ENCODE assay signal across 27 cellular contexts in genomic region chr10:112159469-112159868, GRCh38.
"Had no signal": no experiment of that assay in that cellular context is flagged by ENCODE, and none has a peak within 500 bp of the region (broad histone marks: within the 10 kb centered on the region; RNA-seq: fewer than 3 reads in every experiment).

No MANE protein-coding gene starts in this region.

- FAIRE-seq: astrocyte, bronchial epithelial cell had no signal

- H3K27me3 ChIP-seq: brain microvascular endothelial cell, dorsolateral prefrontal cortex, esophagus squamous epithelium, gastroesophageal sphincter had no signal

- H3K9me3 ChIP-seq: esophagus squamous epithelium, gastroesophageal sphincter had no signal

- H3K4me3 ChIP-seq: coronary artery, dorsolateral prefrontal cortex, esophagus squamous epithelium, gastroesophageal sphincter had no signal

- H3K4me1 ChIP-seq: esophagus squamous epithelium, gastroesophageal sphincter had no signal

- H3K27ac ChIP-seq: brain microvascular endothelial cell, coronary artery, dorsolateral prefrontal cortex, esophagus squamous epithelium, gastroesophageal sphincter, VCaP had no signal

- ATAC-seq: activated T-cell treated with anti-CD3 and anti-CD28 coated beads, Interleukin-2, amount 50 U/mL, for 4 hours; activated T-helper 17 cell treated with anti-CD3 and anti-CD28 coated beads, Interleukin-2, amount 50 U/mL, for 72 hours; effector memory CD8-positive, alpha-beta T cell; gastroesophageal sphincter; T-cell; WTC11 had no signal

- DNase-seq: activated CD4-positive, alpha-beta memory T cell treated with anti-CD3 and anti-CD28 coated beads, Interleukin-2, amount 10 ng/mL, durations not matched to agents 7 days and 5 days; activated CD4-positive, alpha-beta T cell treated with anti-CD3 and anti-CD28 coated beads for 1 hour; activated CD4-positive, alpha-beta T cell treated with anti-CD3 and anti-CD28 coated beads for 4 hours; activated CD4-positive, alpha-beta T cell treated with anti-CD3 and anti-CD28 coated beads, Interleukin-2, amount 10 ng/mL, durations not matched to agents 7 days and 5 days; activated CD4-positive, alpha-beta T cell treated with anti-CD3 and anti-CD28 coated beads, Interleukin-2, amount 50 U/mL, for 4 hours; activated effector memory CD4-positive, alpha-beta T cell treated with Interleukin-2 at 50 U/mL for 16 hours; activated gamma-delta T cell treated with Interleukin-2 at 50 U/mL for 16 hours; activated naive CD4-positive, alpha-beta T cell treated with anti-CD3 and anti-CD28 coated beads, Interleukin-2, amount 50 U/mL, for 16 hours; activated naive CD4-positive, alpha-beta T cell treated with Interleukin-2 at 50 U/mL for 16 hours; activated T-cell treated with anti-CD3 and anti-CD28 coated beads, Interleukin-2, amount 50 U/mL, for 4 hours; amniotic stem cell; anterior cingulate cortex; brain microvascular endothelial cell; dorsolateral prefrontal cortex; effector memory CD8-positive, alpha-beta T cell; esophagus squamous epithelium; foreskin melanocyte; SW 1271; T-cell; T1000 had no signal
